Comparison of ENCODE assay signal across 2 cellular contexts in genomic region chr17:49585422-49586027, GRCh38.
A peak's percentile ranks its signal among the peaks of the same experiment; 100 is the strongest.
TF ChIP-seq lines count a peak whose summit lies in the region.

No MANE protein-coding gene starts in this region.

TF ChIP-seq in GM12878, 131 proteins besides CTCF, POLR2A, EP300 and RAD21 (continued from another document):
- TF ChIP-seq CEBPZ (IDR thresholded peaks at IDR 0.05; ENCODE audit: low read depth, low read length) (no peak), NFXL1 (IDR thresholded peaks at IDR 0.05; ENCODE audit: borderline replicate concordance) (no peak), NRF1 (conservative IDR thresholded peaks at IDR 0.05; ENCODE audit: low read depth, low read length) (no peak), TBL1XR1 (IDR thresholded peaks at IDR 0.05; ENCODE audit: low read depth, low read length) (no peak), ZBTB40 (IDR thresholded peaks at IDR 0.05; ENCODE audit: borderline replicate concordance) (no peak), ATF3 (IDR thresholded peaks at IDR 0.05; ENCODE audit: borderline replicate concordance, extremely low read depth, low read depth, low read length) (no peak)

TF ChIP-seq in HepG2, 621 proteins besides CTCF, POLR2A, EP300 and RAD21:
- TF ChIP-seq ZBTB37 (CRISPR knock-in tag; IDR thresholded peaks at IDR 0.05) (no peak), ZNF768 (CRISPR knock-in tag; IDR thresholded peaks at IDR 0.05) (peak; percentile 87)
